In the genomic region with DNA sequence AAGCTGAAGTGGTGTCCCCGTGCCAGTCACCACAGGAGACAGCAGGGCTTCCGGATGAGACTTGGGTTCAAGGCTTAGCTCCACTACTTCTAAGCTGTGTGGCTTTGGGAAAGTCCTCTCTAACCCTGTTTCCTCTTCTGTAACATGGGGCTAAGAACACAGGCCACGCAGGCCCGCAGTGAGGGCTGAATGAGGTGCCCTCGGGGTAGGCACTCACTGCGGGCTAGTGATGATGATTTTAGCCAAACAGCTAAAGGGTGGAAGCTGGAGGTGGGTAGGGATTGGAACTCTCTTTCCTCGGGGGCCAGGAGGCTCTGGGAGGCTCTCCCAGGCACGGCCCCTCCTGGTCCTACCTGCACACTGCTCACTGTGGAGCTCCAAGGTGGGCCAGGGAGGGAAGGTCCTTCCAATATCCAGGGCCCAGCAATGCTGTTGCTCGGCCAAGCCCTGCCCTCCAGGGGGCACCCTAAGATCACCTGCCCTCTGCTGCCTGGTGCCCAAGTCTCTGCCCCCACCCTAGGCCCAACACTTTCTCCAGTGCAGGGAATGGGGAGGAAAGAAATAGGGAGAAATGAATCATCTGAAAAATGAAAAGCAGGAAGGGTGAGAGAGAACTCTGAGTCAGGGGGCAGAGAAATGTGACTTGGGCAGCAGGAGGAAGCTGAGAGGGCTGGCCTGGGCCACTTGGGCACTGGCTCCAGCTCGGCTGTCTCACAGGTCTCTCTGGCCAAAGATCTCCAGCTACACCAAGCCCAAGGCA, we compare ENCODE assay signal across 8 cellular contexts. TPM values are rescaled to one million over a fixed set of nuclear protein-coding genes. Genes with fewer than 3 reads are reported as not detected.
DNase-seq lines count a peak whose midpoint lies in the region; ATAC-seq, FAIRE-seq and TF ChIP-seq lines count a peak whose summit lies in the region.

No MANE protein-coding gene starts in this region.

- no peak overlapping the region for H3K9ac ChIP-seq in colonic mucosa (ENCODE audit: low read depth in 2 of 2, low read length in 2 of 2)

- peak; percentile 67 for FAIRE-seq in HTR-8/SVneo (lab: Jason Lieb, UNC)

- TF ChIP-seq CTCF in VCaP (conservative IDR thresholded peaks at IDR 0.05) (peak; percentile 84), colonic mucosa (IDR thresholded peaks at IDR 0.05) (peak; percentile 72)

- H3K9me3 ChIP-seq in CD8-positive, alpha-beta memory T cell (ENCODE audit: low read length): no peaks in the 10 kb centered on the region
- H3K9me3 ChIP-seq in colonic mucosa: no peaks in the 10 kb centered on the region

- POLR2A ChIA-PET in CD8-positive, alpha-beta memory T cell (lab: Charles Lee): interaction anchor here (0.9 to 1.1 kb wide), 2 partner anchors 36 to 44 kb away, joined by 3 to 4 read pairs; no protein-coding TSS in a partner anchor

- H3K4me3 ChIP-seq in CD8-positive, alpha-beta memory T cell (ENCODE audit: low read length): no peak overlapping the region
- H3K4me3 ChIP-seq in colonic mucosa: no peak overlapping the region

- H3K4me1 Mint-ChIP-seq in CD8-positive, alpha-beta memory T cell: peaks cover 3 to 9% (median 4%) of the 10 kb centered on the region in 3 donors
- peaks cover 7% of the 10 kb centered on the region for H3K4me1 Mint-ChIP-seq in memory B cell

- no peak overlapping the region for H3K4me3 Mint-ChIP-seq in CD8-positive, alpha-beta memory T cell
- H3K4me3 Mint-ChIP-seq in memory B cell: no peak overlapping the region

- H3K9me3 Mint-ChIP-seq in CD8-positive, alpha-beta memory T cell: no peaks in the 10 kb centered on the region
- H3K9me3 Mint-ChIP-seq in memory B cell: no peaks in the 10 kb centered on the region

- peak overlapping the region in 3 of 8 donors; percentile 17 to 66 (median 60) for H3K27ac Mint-ChIP-seq in CD8-positive, alpha-beta memory T cell
- no peak overlapping the region for H3K27ac Mint-ChIP-seq in memory B cell

- ATAC-seq in memory B cell (ENCODE audit: low read depth) (peak; percentile 82), GM21576 (IDR thresholded peaks at IDR 0.05; ENCODE audit: unreplicated experiment) (no peak), HG03025 (IDR thresholded peaks at IDR 0.05; ENCODE audit: low FRiP score, unreplicated experiment) (no peak)

- H3K4me1 ChIP-seq in CD8-positive, alpha-beta memory T cell (ENCODE audit: insufficient read depth, low read length): peaks cover 10% of the 10 kb centered on the region
- H3K4me1 ChIP-seq in colonic mucosa: no peaks in the 10 kb centered on the region

- DNase-seq in CD8-positive, alpha-beta memory T cell: peak; percentile 41 to 70 (median 46)
- DNase-seq in HTR-8/SVneo (ENCODE audit: insufficient read length, low spot score): peak; percentile 68
- peak; percentile 60 for DNase-seq in colonic mucosa
- DNase-seq in memory B cell (ENCODE audit: low spot score in 2 of 2): peak in 1 of 2 donors; percentile 52
- peak; percentile 41 for DNase-seq in superior temporal gyrus (ENCODE audit: extremely low spot score)

- H3K27me3 ChIP-seq in CD8-positive, alpha-beta memory T cell (ENCODE audit: insufficient read depth, low read length, poor library complexity, severe bottlenecking): no peaks in the 10 kb centered on the region
- H3K27me3 ChIP-seq in colonic mucosa: no peaks in the 10 kb centered on the region

- H3K27ac ChIP-seq in CD8-positive, alpha-beta memory T cell (ENCODE audit: low read depth, low read length): no peak overlapping the region
- H3K27ac ChIP-seq in VCaP: no peak overlapping the region
- H3K27ac ChIP-seq in colonic mucosa: no peak overlapping the region

- intact Hi-C loops in colonic mucosa (cut with DNase I): no loop called here

- no peaks in the 10 kb centered on the region for H3K27me3 Mint-ChIP-seq in CD8-positive, alpha-beta memory T cell
- no peaks in the 10 kb centered on the region for H3K27me3 Mint-ChIP-seq in memory B cell

- peaks cover 6 to 76% (median 7%) of the 10 kb centered on the region in 3 donors for H3K36me3 Mint-ChIP-seq in CD8-positive, alpha-beta memory T cell
- H3K36me3 Mint-ChIP-seq in memory B cell: peaks cover 27% of the 10 kb centered on the region

- CTCF ChIA-PET in CD8-positive, alpha-beta memory T cell (lab: Charles Lee): interaction anchor here (0.6 to 4.1 kb wide), 25 partner anchors 8 to 314 kb away, joined by 3 to 23 read pairs (median 4); a partner anchor contains a TSS

- H3K36me3 ChIP-seq in CD8-positive, alpha-beta memory T cell (ENCODE audit: insufficient read depth, low read length): peaks cover 6% of the 10 kb centered on the region
- peaks cover 7% of the 10 kb centered on the region for H3K36me3 ChIP-seq in colonic mucosa

RNA-seq across cellular contexts. Expression of a gene that starts 19.2 kb away (rescaled TPM):
- 10 to 100 TPM; 13.6 to 16.3 TPM for total RNA-seq in CD8-positive, alpha-beta memory T cell
- 8.1 TPM for polyA plus RNA-seq in CD8-positive, alpha-beta memory T cell
- 1 to 10 TPM; 5.3 to 8.7 TPM for total RNA-seq in colonic mucosa

RNA-seq across cellular contexts. Expression of a gene that starts 36.4 kb away (rescaled TPM):
- 1 to 10 TPM; 2.5 to 2.6 TPM for total RNA-seq in CD8-positive, alpha-beta memory T cell
- not detected for polyA plus RNA-seq in CD8-positive, alpha-beta memory T cell
- total RNA-seq in colonic mucosa: 10 to 100 TPM in 1 of 2 donors, 1 to 10 TPM in 1; 7.4 to 22.8 TPM

RNA-seq across cellular contexts. Expression of a gene that starts 43.1 kb away (rescaled TPM):
- total RNA-seq in CD8-positive, alpha-beta memory T cell: 10 to 100 TPM; 52.9 to 56.8 TPM
- polyA plus RNA-seq in CD8-positive, alpha-beta memory T cell: 53.7 TPM
- 10 to 100 TPM; 56.6 to 69.7 TPM for total RNA-seq in colonic mucosa

RNA-seq across cellular contexts. Expression of a gene that starts 55.1 kb away (rescaled TPM):
- total RNA-seq in CD8-positive, alpha-beta memory T cell: 10 to 100 TPM; 75.3 to 81.4 TPM
- polyA plus RNA-seq in CD8-positive, alpha-beta memory T cell: 146 TPM
- total RNA-seq in colonic mucosa: 10 to 100 TPM; 22.4 to 30.3 TPM
